In the genomic region with DNA sequence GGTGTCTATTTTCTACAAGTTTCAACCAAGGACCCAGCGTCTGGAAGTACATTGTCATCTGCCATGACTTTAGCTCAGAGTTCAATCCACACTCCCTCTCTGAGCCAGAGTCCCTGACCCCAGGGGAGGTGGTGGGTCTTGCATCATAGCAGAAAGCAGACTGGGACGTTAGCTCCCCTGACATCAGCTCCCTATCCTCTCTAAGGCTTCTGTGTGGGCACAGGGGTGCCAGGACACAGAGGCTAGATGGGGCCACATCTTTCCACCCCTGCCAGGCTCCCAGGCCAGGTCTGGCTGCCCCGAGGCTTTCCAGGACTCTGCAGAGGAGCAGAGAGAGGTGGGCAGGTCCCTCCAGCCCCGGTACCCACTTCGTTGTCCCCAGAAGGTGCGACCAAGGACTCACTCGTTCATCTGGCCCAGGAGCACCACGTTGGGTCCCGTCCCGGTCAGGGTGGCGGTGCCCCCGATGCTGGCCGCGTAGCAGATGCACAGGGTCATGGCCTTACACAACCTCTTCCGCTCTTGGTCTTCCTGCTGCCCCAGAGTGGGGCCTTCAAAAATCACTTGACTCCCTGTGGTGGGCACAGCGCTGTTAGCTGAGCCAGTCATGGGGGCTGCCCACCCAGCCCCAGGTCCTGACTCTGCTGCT, we compare ENCODE assay signal across 2 cellular contexts.
TF ChIP-seq lines count a peak whose summit lies in the region.

No MANE protein-coding gene starts in this region.

TF ChIP-seq in WTC11, 78 proteins besides CTCF, POLR2A, EP300 and RAD21:
- TF ChIP-seq TCF7 (CRISPR knock-in tag; IDR thresholded peaks at IDR 0.05; ENCODE audit: low read depth) (no peak), TEAD4 (CRISPR knock-in tag; IDR thresholded peaks at IDR 0.05) (no peak), NFE2L1 (CRISPR knock-in tag; IDR thresholded peaks at IDR 0.05) (no peak), ZNF121 (CRISPR knock-in tag; IDR thresholded peaks at IDR 0.05) (no peak), ZSCAN18 (CRISPR knock-in tag; IDR thresholded peaks at IDR 0.05) (no peak), MXD4 (CRISPR knock-in tag; IDR thresholded peaks at IDR 0.05; ENCODE audit: borderline replicate concordance) (no peak), ZNF138 (CRISPR knock-in tag; conservative IDR thresholded peaks at IDR 0.05) (no peak), GABPB1 (CRISPR knock-in tag; IDR thresholded peaks at IDR 0.05) (peak; percentile 85), ZBTB43 (CRISPR knock-in tag; IDR thresholded peaks at IDR 0.05) (no peak)

TF ChIP-seq in HepG2, 621 proteins besides CTCF, POLR2A, EP300 and RAD21 (continues in another document):
- TF ChIP-seq AGO2 (optimal IDR thresholded peaks at IDR 0.05; ENCODE audit: low read depth, low read length) (peak; percentile 65), ZNF615 (CRISPR knock-in tag; IDR thresholded peaks at IDR 0.05; ENCODE audit: borderline replicate concordance) (no peak), ZNF543 (CRISPR knock-in tag; IDR thresholded peaks at IDR 0.05) (peak; percentile 56; the same call in 1 of the 2 replicates), ZNF737 (CRISPR knock-in tag; IDR thresholded peaks at IDR 0.05; ENCODE audit: borderline replicate concordance) (no peak), IRF1 (CRISPR knock-in tag; IDR thresholded peaks at IDR 0.05; ENCODE audit: low read depth) (no peak), USF2 (IDR thresholded peaks at IDR 0.05; ENCODE audit: low read depth, low read length) (no peak), USF2 (CRISPR knock-in tag; IDR thresholded peaks at IDR 0.05; ENCODE audit: borderline replicate concordance) (no peak), FOSL2 (CRISPR knock-in tag; IDR thresholded peaks at IDR 0.05) (peak; percentile 40; the same call in 1 of the 2 replicates), SOX5 (CRISPR knock-in tag; IDR thresholded peaks at IDR 0.05; ENCODE audit: borderline replicate concordance) (peak; percentile 38; the same call in 1 of the 2 replicates), ZBTB21 (CRISPR knock-in tag; IDR thresholded peaks at IDR 0.05) (no peak), SRF (IDR thresholded peaks at IDR 0.05; ENCODE audit: low read depth, low read length) (no peak), NR2C2 (CRISPR knock-in tag; IDR thresholded peaks at IDR 0.05; ENCODE audit: borderline replicate concordance) (peak; percentile 81), ETS1 (CRISPR knock-in tag; IDR thresholded peaks at IDR 0.05) (no peak), TIGD3 (CRISPR knock-in tag; IDR thresholded peaks at IDR 0.05; ENCODE audit: borderline replicate concordance) (no peak), NR2F2 (IDR thresholded peaks at IDR 0.05; ENCODE audit: borderline replicate concordance, low read depth) (0 out of 2 replicates have a peak, but pooled peaks have one; percentile 25), ZNF644 (CRISPR knock-in tag; IDR thresholded peaks at IDR 0.05; ENCODE audit: low read depth) (peak; percentile 40; the same call in 1 of the 2 replicates), ATF2 (CRISPR knock-in tag; IDR thresholded peaks at IDR 0.05) (peak; percentile 48; the same call in 1 of the 2 replicates), ZEB1 (IDR thresholded peaks at IDR 0.05; ENCODE audit: insufficient replicate concordance, low read depth) (no peak), ZNF350 (CRISPR knock-in tag; IDR thresholded peaks at IDR 0.05; ENCODE audit: borderline replicate concordance, low read depth) (peak; percentile 43; the same call in 1 of the 2 replicates), JARID2 (CRISPR knock-in tag; IDR thresholded peaks at IDR 0.05; ENCODE audit: insufficient replicate concordance) (no peak), HOXA5 (CRISPR knock-in tag; IDR thresholded peaks at IDR 0.05) (no peak)
- TF ChIP-seq, protein P1, sequence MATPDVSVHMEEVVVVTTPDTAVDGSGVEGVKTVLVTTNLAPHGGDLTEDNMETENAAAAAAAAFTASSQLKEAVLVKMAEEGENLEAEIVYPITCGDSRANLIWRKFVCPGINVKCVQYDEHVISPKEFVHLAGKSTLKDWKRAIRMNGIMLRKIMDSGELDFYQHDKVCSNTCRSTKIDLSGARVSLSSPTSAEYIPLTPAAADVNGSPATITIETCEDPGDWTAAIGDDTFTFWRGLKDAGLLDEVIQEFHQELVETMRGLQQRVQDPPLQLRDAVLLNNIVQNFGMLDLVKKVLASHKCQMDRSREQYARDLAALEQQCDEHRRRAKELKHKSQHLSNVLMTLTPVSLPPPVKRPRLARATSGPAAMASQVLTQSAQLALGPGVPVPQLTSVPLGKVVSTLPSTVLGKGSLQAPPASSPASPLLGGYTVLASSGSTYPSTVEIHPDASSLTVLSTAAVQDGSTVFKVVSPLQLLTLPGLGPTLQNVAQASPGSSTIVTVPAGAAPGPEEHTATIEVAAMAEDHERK (CRISPR knock-in tag; IDR thresholded peaks at IDR 0.05; ENCODE audit: low read depth): no peak
- TF ChIP-seq, protein P2, sequence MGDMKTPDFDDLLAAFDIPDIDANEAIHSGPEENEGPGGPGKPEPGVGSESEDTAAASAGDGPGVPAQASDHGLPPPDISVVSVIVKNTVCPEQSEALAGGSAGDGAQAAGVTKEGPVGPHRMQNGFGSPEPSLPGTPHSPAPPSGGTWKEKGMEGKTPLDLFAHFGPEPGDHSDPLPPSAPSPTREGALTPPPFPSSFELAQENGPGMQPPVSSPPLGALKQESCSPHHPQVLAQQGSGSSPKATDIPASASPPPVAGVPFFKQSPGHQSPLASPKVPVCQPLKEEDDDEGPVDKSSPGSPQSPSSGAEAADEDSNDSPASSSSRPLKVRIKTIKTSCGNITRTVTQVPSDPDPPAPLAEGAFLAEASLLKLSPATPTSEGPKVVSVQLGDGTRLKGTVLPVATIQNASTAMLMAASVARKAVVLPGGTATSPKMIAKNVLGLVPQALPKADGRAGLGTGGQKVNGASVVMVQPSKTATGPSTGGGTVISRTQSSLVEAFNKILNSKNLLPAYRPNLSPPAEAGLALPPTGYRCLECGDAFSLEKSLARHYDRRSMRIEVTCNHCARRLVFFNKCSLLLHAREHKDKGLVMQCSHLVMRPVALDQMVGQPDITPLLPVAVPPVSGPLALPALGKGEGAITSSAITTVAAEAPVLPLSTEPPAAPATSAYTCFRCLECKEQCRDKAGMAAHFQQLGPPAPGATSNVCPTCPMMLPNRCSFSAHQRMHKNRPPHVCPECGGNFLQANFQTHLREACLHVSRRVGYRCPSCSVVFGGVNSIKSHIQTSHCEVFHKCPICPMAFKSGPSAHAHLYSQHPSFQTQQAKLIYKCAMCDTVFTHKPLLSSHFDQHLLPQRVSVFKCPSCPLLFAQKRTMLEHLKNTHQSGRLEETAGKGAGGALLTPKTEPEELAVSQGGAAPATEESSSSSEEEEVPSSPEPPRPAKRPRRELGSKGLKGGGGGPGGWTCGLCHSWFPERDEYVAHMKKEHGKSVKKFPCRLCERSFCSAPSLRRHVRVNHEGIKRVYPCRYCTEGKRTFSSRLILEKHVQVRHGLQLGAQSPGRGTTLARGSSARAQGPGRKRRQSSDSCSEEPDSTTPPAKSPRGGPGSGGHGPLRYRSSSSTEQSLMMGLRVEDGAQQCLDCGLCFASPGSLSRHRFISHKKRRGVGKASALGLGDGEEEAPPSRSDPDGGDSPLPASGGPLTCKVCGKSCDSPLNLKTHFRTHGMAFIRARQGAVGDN (CRISPR knock-in tag; IDR thresholded peaks at IDR 0.05): peak; percentile 84
- TF ChIP-seq, protein P3, sequence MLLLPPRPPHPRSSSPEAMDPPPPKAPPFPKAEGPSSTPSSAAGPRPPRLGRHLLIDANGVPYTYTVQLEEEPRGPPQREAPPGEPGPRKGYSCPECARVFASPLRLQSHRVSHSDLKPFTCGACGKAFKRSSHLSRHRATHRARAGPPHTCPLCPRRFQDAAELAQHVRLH (CRISPR knock-in tag; IDR thresholded peaks at IDR 0.05; ENCODE audit: borderline replicate concordance, low read depth): peak; percentile 52; the same call in 1 of the 2 replicates
- TF ChIP-seq, protein P4, sequence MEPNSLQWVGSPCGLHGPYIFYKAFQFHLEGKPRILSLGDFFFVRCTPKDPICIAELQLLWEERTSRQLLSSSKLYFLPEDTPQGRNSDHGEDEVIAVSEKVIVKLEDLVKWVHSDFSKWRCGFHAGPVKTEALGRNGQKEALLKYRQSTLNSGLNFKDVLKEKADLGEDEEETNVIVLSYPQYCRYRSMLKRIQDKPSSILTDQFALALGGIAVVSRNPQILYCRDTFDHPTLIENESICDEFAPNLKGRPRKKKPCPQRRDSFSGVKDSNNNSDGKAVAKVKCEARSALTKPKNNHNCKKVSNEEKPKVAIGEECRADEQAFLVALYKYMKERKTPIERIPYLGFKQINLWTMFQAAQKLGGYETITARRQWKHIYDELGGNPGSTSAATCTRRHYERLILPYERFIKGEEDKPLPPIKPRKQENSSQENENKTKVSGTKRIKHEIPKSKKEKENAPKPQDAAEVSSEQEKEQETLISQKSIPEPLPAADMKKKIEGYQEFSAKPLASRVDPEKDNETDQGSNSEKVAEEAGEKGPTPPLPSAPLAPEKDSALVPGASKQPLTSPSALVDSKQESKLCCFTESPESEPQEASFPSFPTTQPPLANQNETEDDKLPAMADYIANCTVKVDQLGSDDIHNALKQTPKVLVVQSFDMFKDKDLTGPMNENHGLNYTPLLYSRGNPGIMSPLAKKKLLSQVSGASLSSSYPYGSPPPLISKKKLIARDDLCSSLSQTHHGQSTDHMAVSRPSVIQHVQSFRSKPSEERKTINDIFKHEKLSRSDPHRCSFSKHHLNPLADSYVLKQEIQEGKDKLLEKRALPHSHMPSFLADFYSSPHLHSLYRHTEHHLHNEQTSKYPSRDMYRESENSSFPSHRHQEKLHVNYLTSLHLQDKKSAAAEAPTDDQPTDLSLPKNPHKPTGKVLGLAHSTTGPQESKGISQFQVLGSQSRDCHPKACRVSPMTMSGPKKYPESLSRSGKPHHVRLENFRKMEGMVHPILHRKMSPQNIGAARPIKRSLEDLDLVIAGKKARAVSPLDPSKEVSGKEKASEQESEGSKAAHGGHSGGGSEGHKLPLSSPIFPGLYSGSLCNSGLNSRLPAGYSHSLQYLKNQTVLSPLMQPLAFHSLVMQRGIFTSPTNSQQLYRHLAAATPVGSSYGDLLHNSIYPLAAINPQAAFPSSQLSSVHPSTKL (CRISPR knock-in tag; IDR thresholded peaks at IDR 0.05): peak; percentile 44; the same call in 1 of the 2 replicates
- TF ChIP-seq, protein P5, sequence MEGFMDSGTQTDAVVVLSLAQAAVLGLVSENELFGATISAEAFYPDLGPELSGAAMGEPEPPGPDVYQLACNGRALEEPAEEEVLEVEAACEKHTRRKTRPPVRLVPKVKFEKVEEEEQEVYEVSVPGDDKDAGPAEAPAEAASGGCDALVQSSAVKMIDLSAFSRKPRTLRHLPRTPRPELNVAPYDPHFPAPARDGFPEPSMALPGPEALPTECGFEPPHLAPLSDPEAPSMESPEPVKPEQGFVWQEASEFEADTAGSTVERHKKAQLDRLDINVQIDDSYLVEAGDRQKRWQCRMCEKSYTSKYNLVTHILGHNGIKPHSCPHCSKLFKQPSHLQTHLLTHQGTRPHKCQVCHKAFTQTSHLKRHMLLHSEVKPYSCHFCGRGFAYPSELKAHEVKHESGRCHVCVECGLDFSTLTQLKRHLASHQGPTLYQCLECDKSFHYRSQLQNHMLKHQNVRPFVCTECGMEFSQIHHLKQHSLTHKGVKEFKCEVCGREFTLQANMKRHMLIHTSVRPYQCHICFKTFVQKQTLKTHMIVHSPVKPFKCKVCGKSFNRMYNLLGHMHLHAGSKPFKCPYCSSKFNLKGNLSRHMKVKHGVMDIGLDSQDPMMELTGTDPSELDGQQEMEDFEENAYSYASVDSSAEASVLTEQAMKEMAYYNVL (CRISPR knock-in tag; IDR thresholded peaks at IDR 0.05; ENCODE audit: borderline replicate concordance): 0 out of 2 replicates have a peak, but pooled peaks have one; percentile 39
